In genomic region chr14:80523518-80524117, GRCh38 we compare ENCODE assay signal across 21 cellular contexts.
A peak's percentile ranks its signal among the peaks of the same experiment; 100 is the strongest.
DNase-seq lines count a peak whose midpoint lies in the region; ATAC-seq, FAIRE-seq and TF ChIP-seq lines count a peak whose summit lies in the region.
"Had no signal": no experiment of that assay in that cellular context is flagged by ENCODE, and none has a peak within 500 bp of the region (broad histone marks: within the 10 kb centered on the region; RNA-seq: fewer than 3 reads in every experiment).

No MANE protein-coding gene starts in this region.

- H3K4me3 ChIP-seq in pancreas (no peak overlapping the region), Karpas-422 (ENCODE audit: low read length) (no peak overlapping the region)
- H3K4me3 ChIP-seq: PC-9, prostate gland, suprapubic skin, uterus had no signal

- FAIRE-seq in pancreas (lab: Jason Lieb, UNC): no peak
- FAIRE-seq: frontal cortex had no signal

- no peak for TF ChIP-seq CTCF in pancreas (IDR thresholded peaks at IDR 0.05)

- intact Hi-C loops in pancreas (cut with DNase I): no loop called here

- H2AFZ ChIP-seq in Karpas-422 (ENCODE audit: low read length): no peak overlapping the region
- H2AFZ ChIP-seq: PC-9 had no signal

- no peaks in the 10 kb centered on the region for H3K27me3 ChIP-seq in pancreas
- H3K27me3 ChIP-seq in Karpas-422 (ENCODE audit: low read length): no peaks in the 10 kb centered on the region
- H3K27me3 ChIP-seq: suprapubic skin, uterus had no signal

- H3K27ac ChIP-seq in epithelial cell of prostate (peak overlapping the region; percentile 4), pancreas (peak overlapping the region in 1 of 4 donors; percentile 33), Karpas-422 (ENCODE audit: low read length) (no peak overlapping the region)
- H3K27ac ChIP-seq: PC-9, prostate gland, uterus, WERI-Rb-1 had no signal

- H3K36me3 ChIP-seq in pancreas (no peaks in the 10 kb centered on the region), Karpas-422 (ENCODE audit: insufficient read depth, low read length) (0 out of 2 replicates have a peak, but pooled peaks cover 4% of the 10 kb centered on the region)
- H3K36me3 ChIP-seq: prostate gland, suprapubic skin, uterus, WERI-Rb-1 had no signal

- H3K9me3 ChIP-seq in pancreas (no peaks in the 10 kb centered on the region), Karpas-422 (ENCODE audit: low read length) (no peaks in the 10 kb centered on the region)
- H3K9me3 ChIP-seq: prostate gland, suprapubic skin, uterus had no signal

- H3K4me2 ChIP-seq in Karpas-422 (ENCODE audit: low read depth, low read length, poor library complexity, severe bottlenecking): no peak overlapping the region
- H3K4me2 ChIP-seq: PC-9 had no signal

- H3K9ac ChIP-seq in Karpas-422 (ENCODE audit: low read length): no peak overlapping the region

- no peaks in the 10 kb centered on the region for H3K9me2 ChIP-seq in Karpas-422 (replicated peaks; ENCODE audit: insufficient read depth, low read length)

- peak; percentile 58 to 93 (median 76) for ATAC-seq in pancreas
- no peak for ATAC-seq in GM19455 (IDR thresholded peaks at IDR 0.05; ENCODE audit: unreplicated experiment)
- ATAC-seq: effector memory CD8-positive, alpha-beta T cell had no signal

- H3K4me1 ChIP-seq in pancreas (no peaks in the 10 kb centered on the region), Karpas-422 (ENCODE audit: low read length) (no peaks in the 10 kb centered on the region)
- H3K4me1 ChIP-seq: prostate gland, suprapubic skin, uterus had no signal

- no peaks in the 10 kb centered on the region for H3K79me2 ChIP-seq in Karpas-422 (ENCODE audit: low read length)

- DNase-seq in EH (ENCODE audit: low read depth) (peak; percentile 55), NCI-H524 treated with DMSO at 0.1 percent for 48 hours (lab: John Stamatoyannopoulos, UW) (peak; percentile 15), epithelial cell of prostate (ENCODE audit: low read depth, low spot score) (no peak), pancreas (no peak), DMS153 (lab: John Stamatoyannopoulos, UW) (no peak), Karpas-422 (no peak)
- no peak for DNase-seq in activated CD8-positive, alpha-beta memory T cell treated with anti-CD3 and anti-CD28 coated beads, Interleukin-2, amount 50 U/mL, for 48 hours
- DNase-seq: activated CD4-positive, alpha-beta T cell treated with anti-CD3 and anti-CD28 coated beads, Interleukin-2, amount 50 U/mL, for 48 hours; activated naive CD4-positive, alpha-beta T cell treated with anti-CD3 and anti-CD28 coated beads for 36 hours; activated T-cell treated with anti-CD3 and anti-CD28 coated beads for 4 hours; effector memory CD8-positive, alpha-beta T cell; NCI-H1694; NCI-H82; PC-9; T-helper 2 cell; uterus; WERI-Rb-1 had no signal

- H4K20me1 ChIP-seq in Karpas-422 (ENCODE audit: insufficient read depth, low read depth, low read length): no peaks in the 10 kb centered on the region

Comparison
In these comparisons a context has a peak if more than half of its experiments do, and no peak if none do; other contexts are left out.
1. DNase-seq: peak in EH (single experiment) and NCI-H524 treated with DMSO at 0.1 percent for 48 hours (single experiment); none in epithelial cell of prostate (single experiment), pancreas (0 of 6), DMS153 (single experiment), activated CD8-positive, alpha-beta memory T cell treated with anti-CD3 and anti-CD28 coated beads, Interleukin-2, amount 50 U/mL, for 48 hours (single experiment) and Karpas-422 (single experiment).